ENCODE assay signal across 36 cellular contexts in the genomic region with DNA sequence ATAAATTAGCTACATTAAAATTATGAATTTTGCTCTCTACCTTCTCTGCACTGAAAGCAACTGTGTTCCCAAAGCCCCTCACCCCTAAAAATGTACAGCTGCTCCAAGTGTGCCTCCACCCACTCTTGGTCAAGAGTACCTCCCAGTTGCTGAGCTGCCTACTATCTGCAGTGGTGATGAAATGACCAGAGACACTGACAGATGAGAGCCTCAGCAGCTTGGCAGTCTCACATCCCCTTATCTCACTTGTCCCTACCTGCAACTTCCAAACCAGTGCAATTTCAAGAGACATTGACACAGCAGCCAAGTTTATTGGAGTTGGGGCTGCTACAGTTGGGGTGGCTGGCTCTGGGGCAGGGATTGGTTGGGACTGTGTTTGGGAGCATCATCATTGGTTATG. TPM values are rescaled to one million over a fixed set of nuclear protein-coding genes. Genes with fewer than 3 reads are reported as not detected.
"Had no signal": no experiment of that assay in that cellular context is flagged by ENCODE, and none has a peak within 500 bp of the region (broad histone marks: within the 10 kb centered on the region; RNA-seq: fewer than 3 reads in every experiment).

No MANE protein-coding gene starts in this region.

- DNase-seq: activated effector memory CD4-positive, alpha-beta T cell treated with anti-CD3 and anti-CD28 coated beads, Interleukin-2, amount 50 U/mL, for 16 hours; activated effector memory CD4-positive, alpha-beta T cell treated with Interleukin-2 at 50 U/mL for 16 hours; activated gamma-delta T cell; activated gamma-delta T cell treated with Interleukin-2 at 50 U/mL for 16 hours; activated naive CD4-positive, alpha-beta T cell; activated naive CD4-positive, alpha-beta T cell treated with anti-CD3 and anti-CD28 coated beads for 36 hours; activated naive CD4-positive, alpha-beta T cell treated with anti-CD3 and anti-CD28 coated beads, Interleukin-2, amount 10 ng/mL, durations not matched to agents 7 days and 5 days; activated naive CD4-positive, alpha-beta T cell treated with anti-CD3 and anti-CD28 coated beads, Interleukin-2, amount 50 U/mL, for 16 hours; activated naive CD4-positive, alpha-beta T cell treated with Interleukin-2 at 50 U/mL for 16 hours; activated naive CD8-positive, alpha-beta T cell treated with anti-CD3 and anti-CD28 coated beads for 36 hours; activated naive CD8-positive, alpha-beta T cell treated with anti-CD3 and anti-CD28 coated beads, Interleukin-2, amount 10 ng/mL, durations not matched to agents 7 days and 5 days; activated naive CD8-positive, alpha-beta T cell treated with anti-CD3 and anti-CD28 coated beads, Interleukin-2, amount 50 U/mL, for 24 hours; activated T-cell treated with anti-CD3 and anti-CD28 coated beads, Interleukin-2, amount 50 U/mL, for 4 hours; activated T-cell treated with anti-CD3 and anti-CD28 coated beads, Interleukin-2, amount 50 U/mL, for 48 hours; activated T-cell treated with anti-CD3 and anti-CD28 coated beads, Interleukin-2, amount 50 U/mL, for 72 hours; adrenal gland; amniotic stem cell; amygdala; anterior cingulate cortex; aorta; body of pancreas; brain microvascular endothelial cell; caudate nucleus; central memory CD4-positive, alpha-beta T cell; cerebellar nuclear complex had no signal

- H3K4me3 ChIP-seq: adrenal gland, ascending aorta, body of pancreas, breast epithelium, cardiac muscle cell had no signal

- FAIRE-seq: astrocyte, bronchial epithelial cell had no signal

- ATAC-seq: activated naive CD4-positive, alpha-beta T cell treated with anti-CD3 and anti-CD28 coated beads, Interleukin-2, amount 50 U/mL, for 72 hours; activated naive CD8-positive, alpha-beta T cell treated with anti-CD3 and anti-CD28 coated beads, Interleukin-2, amount 50 U/mL, for 24 hours; activated T-cell treated with anti-CD3 and anti-CD28 coated beads, Interleukin-2, amount 50 U/mL, for 4 hours; activated T-cell treated with anti-CD3 and anti-CD28 coated beads, Interleukin-2, amount 50 U/mL, for 72 hours; activated T-helper 17 cell treated with anti-CD3 and anti-CD28 coated beads, Interleukin-2, amount 50 U/mL, for 72 hours; body of pancreas had no signal

- H3K36me3 ChIP-seq: adrenal gland, ascending aorta, brain microvascular endothelial cell, breast epithelium, cardiac muscle cell had no signal

- H3K27ac ChIP-seq: adrenal gland, ascending aorta, body of pancreas, brain microvascular endothelial cell, breast epithelium, cardiac muscle cell had no signal

- H3K27me3 ChIP-seq: adrenal gland, ascending aorta, body of pancreas, brain microvascular endothelial cell, breast epithelium had no signal

- H3K4me1 ChIP-seq: adrenal gland, ascending aorta, body of pancreas, breast epithelium had no signal

- H3K9me3 ChIP-seq: ascending aorta, body of pancreas, breast epithelium had no signal

RNA-seq across cellular contexts. Expression of gene COL6A5, which starts 52.2 kb away (rescaled TPM):
- total RNA-seq: activated naive CD4-positive, alpha-beta T cell treated with anti-CD3 and anti-CD28 coated beads for 36 hours; activated naive CD4-positive, alpha-beta T cell treated with anti-CD3 and anti-CD28 coated beads, Interleukin-2, amount 50 U/mL, for 72 hours; activated naive CD8-positive, alpha-beta T cell treated with anti-CD3 and anti-CD28 coated beads for 36 hours; activated naive CD8-positive, alpha-beta T cell treated with anti-CD3 and anti-CD28 coated beads, Interleukin-2, amount 10 ng/mL, durations not matched to agents 7 days and 5 days; activated T-cell treated with anti-CD3 and anti-CD28 coated beads, Interleukin-2, amount 50 U/mL, for 4 hours; activated T-cell treated with anti-CD3 and anti-CD28 coated beads, Interleukin-2, amount 50 U/mL, for 72 hours; activated T-helper 17 cell treated with anti-CD3 and anti-CD28 coated beads, Interleukin-2, amount 50 U/mL, for 72 hours; activated T-helper 2 cell treated with anti-CD3 and anti-CD28 coated beads, Interferon-gamma antibody, Interleukin-2, Interleukin-4, amounts not matched to agents 10 μg/mL and 5 μg/mL and 100 μg/mL, durations not matched to agents 14 hours and 24 hours and 36 hours; aorta; ascending aorta; body of pancreas; breast epithelium; bronchial epithelial cell; cardiac muscle cell; cardiac septum; chondrocyte had no signal
- polyA plus RNA-seq: adipose tissue, adrenal gland, aorta, cardiac muscle cell had no signal
